ENCODE assay signal across 32 cellular contexts in the genomic region with DNA sequence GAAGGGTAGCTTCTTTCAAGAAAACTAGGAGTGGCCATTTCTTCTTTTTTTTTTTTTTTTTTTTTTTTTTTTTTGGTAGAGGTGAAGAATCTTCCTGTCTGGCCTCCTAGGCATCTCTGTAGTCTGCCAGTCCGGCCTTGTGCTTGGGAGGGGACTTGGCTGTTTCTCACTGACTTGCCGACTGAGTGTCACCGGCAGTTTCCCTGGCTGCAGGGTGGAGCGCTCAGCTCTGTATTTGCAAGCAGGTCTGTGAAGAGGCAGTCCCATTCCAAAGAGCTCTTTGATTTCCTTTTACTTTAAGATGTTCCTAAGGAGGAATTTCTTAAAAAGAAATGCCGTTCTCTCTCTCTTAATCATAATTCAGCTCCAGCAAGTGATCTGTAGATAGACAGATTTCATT.
"Had no signal": no experiment of that assay in that cellular context is flagged by ENCODE, and none has a peak within 500 bp of the region (broad histone marks: within the 10 kb centered on the region; RNA-seq: fewer than 3 reads in every experiment).

No MANE protein-coding gene starts in this region.

- H3K4me3 ChIP-seq: adrenal gland, body of pancreas, breast epithelium had no signal

- H3K36me3 ChIP-seq: adrenal gland, brain microvascular endothelial cell, breast epithelium had no signal

- H3K27ac ChIP-seq: adrenal gland, body of pancreas, brain microvascular endothelial cell, breast epithelium, VCaP had no signal

- H3K9me3 ChIP-seq: adrenal gland, body of pancreas, breast epithelium had no signal

- DNase-seq: activated B cell treated with CpG ODN at 0.5 μM for 24 hours; activated CD4-positive, alpha-beta memory T cell treated with anti-CD3 and anti-CD28 coated beads for 36 hours; activated CD4-positive, alpha-beta T cell treated with anti-CD3 and anti-CD28 coated beads for 4 hours; activated CD4-positive, alpha-beta T cell treated with anti-CD3 and anti-CD28 coated beads, Interleukin-2, amount 10 ng/mL, durations not matched to agents 24 days and 14 days; activated CD4-positive, alpha-beta T cell treated with anti-CD3 and anti-CD28 coated beads, Interleukin-2, amount 50 U/mL, for 1 hour; activated CD4-positive, alpha-beta T cell treated with anti-CD3 and anti-CD28 coated beads, Interleukin-2, amount 50 U/mL, for 4 hours; activated CD4-positive, CD25-positive, alpha-beta regulatory T cell treated with anti-CD3 and anti-CD28 coated beads, Interleukin-2, amount 50 U/mL, for 72 hours; activated CD8-positive, alpha-beta memory T cell treated with anti-CD3 and anti-CD28 coated beads, Interleukin-2, amount 50 U/mL, for 4 hours; activated CD8-positive, alpha-beta T cell treated with anti-CD3 and anti-CD28 coated beads for 36 hours; activated effector memory CD4-positive, alpha-beta T cell treated with anti-CD3 and anti-CD28 coated beads, Interleukin-2, amount 50 U/mL, for 16 hours; activated gamma-delta T cell treated with Interleukin-2 at 50 U/mL for 16 hours; activated naive CD4-positive, alpha-beta T cell; activated naive CD4-positive, alpha-beta T cell treated with anti-CD3 and anti-CD28 coated beads for 36 hours; activated naive CD4-positive, alpha-beta T cell treated with anti-CD3 and anti-CD28 coated beads, Interleukin-2, amount 50 U/mL, for 16 hours; activated naive CD8-positive, alpha-beta T cell treated with anti-CD3 and anti-CD28 coated beads for 36 hours; activated T-cell treated with anti-CD3 and anti-CD28 coated beads for 4 hours; activated T-cell treated with anti-CD3 and anti-CD28 coated beads, Interleukin-2, amount 50 U/mL, for 1 hour; activated T-cell treated with anti-CD3 and anti-CD28 coated beads, Interleukin-2, amount 50 U/mL, for 4 hours; activated T-cell treated with anti-CD3 and anti-CD28 coated beads, Interleukin-2, amount 50 U/mL, for 72 hours; adrenal gland; amniotic stem cell; aorta; body of pancreas; brain microvascular endothelial cell; central memory CD4-positive, alpha-beta T cell; T-helper 1 cell; T-helper 2 cell; T-helper 9 cell had no signal

- H3K4me1 ChIP-seq: adrenal gland, body of pancreas, breast epithelium had no signal

- ATAC-seq: activated CD8-positive, alpha-beta T cell treated with anti-CD3 and anti-CD28 coated beads for 36 hours; activated naive CD4-positive, alpha-beta T cell treated with anti-CD3 and anti-CD28 coated beads, Interleukin-2, amount 50 U/mL, for 72 hours; activated T-cell treated with anti-CD3 and anti-CD28 coated beads, Interleukin-2, amount 50 U/mL, for 4 hours; activated T-cell treated with anti-CD3 and anti-CD28 coated beads, Interleukin-2, amount 50 U/mL, for 72 hours; activated T-helper 17 cell treated with anti-CD3 and anti-CD28 coated beads, Interleukin-2, amount 50 U/mL, for 72 hours; body of pancreas had no signal

- H3K27me3 ChIP-seq: adrenal gland, body of pancreas, brain microvascular endothelial cell, breast epithelium had no signal
